8 cellular contexts compared by ENCODE assay signal in the genomic region with DNA sequence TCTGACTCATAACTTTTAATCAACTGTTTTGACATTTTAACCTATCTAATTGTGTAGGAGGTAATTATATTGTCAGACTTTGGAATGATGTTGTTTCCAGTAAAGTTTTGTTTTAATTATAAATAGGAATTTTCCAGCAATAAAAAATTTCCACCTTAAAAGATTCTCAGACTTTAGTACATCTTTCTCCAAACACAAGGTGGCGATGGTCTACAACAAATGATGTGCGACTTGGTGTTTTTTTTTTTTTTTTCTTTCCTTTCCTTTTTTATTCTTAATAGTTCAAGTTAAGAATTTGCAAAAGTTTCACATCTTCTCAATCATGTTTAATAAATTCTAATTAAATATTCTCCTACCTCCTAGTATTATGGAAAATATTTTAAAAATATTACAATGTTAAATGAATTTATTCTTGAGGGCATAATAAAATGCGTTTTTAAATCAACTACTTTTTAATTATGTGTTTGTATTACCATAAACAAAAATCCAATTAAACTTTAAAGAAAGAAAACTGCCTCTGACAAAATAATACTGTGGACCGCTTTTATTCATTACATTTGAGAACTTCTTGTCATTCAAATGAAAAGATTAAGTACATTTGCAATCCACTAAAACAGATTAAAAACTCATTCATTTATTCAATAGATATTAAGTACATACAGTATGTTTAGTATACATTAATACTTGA. TPM values are rescaled to one million over a fixed set of nuclear protein-coding genes. Genes with fewer than 3 reads are reported as not detected.
DNase-seq lines count a peak whose midpoint lies in the region; ATAC-seq, FAIRE-seq and TF ChIP-seq lines count a peak whose summit lies in the region.

No MANE protein-coding gene starts in this region.

- intact Hi-C loops in Right ventricle myocardium inferior (cut with DNase I), result loop anchor here (1.0 to 5.0 kb wide), 5 partner anchors 718 to 1673 kb away; no protein-coding TSS in a partner anchor

- no peak overlapping the region for H3K4me2 ChIP-seq in neural progenitor cell

- peaks cover 13% of the 10 kb centered on the region for H3K4me1 Mint-ChIP-seq in neural progenitor cell

- peaks cover 23% of the 10 kb centered on the region for H3F3A ChIP-seq in neural progenitor cell (ENCODE audit: low read depth)

- H3K9ac ChIP-seq in neural progenitor cell, result no peak overlapping the region

- peaks cover 9% of the 10 kb centered on the region for H3K27me3 Mint-ChIP-seq in neural progenitor cell (ENCODE audit: insufficient read depth, low read depth)

- H3K36me3 ChIP-seq in right atrium auricular region, result no peaks in the 10 kb centered on the region
- H3K36me3 ChIP-seq in neural progenitor cell, result no peaks in the 10 kb centered on the region

- no peak overlapping the region for H3K4me3 ChIP-seq in right atrium auricular region
- no peak overlapping the region for H3K4me3 ChIP-seq in neural progenitor cell

- H3K36me3 Mint-ChIP-seq in neural progenitor cell, result no peaks in the 10 kb centered on the region

- H3K4me1 ChIP-seq in right atrium auricular region, result peaks cover 0 to 10% of the 10 kb centered on the region in 2 donors
- H3K4me1 ChIP-seq in neural progenitor cell, result peaks cover 14% of the 10 kb centered on the region

- no peak overlapping the region for H3K27ac ChIP-seq in right atrium auricular region
- no peak overlapping the region for H3K27ac ChIP-seq in neural progenitor cell

- H3K9me3 ChIP-seq in right atrium auricular region, result no peaks in the 10 kb centered on the region
- H3K9me3 ChIP-seq in neural progenitor cell (ENCODE audit: low read depth), result no peaks in the 10 kb centered on the region

- no peak overlapping the region for H3K4me3 Mint-ChIP-seq in neural progenitor cell

- H3K9me3 Mint-ChIP-seq in neural progenitor cell, result peaks cover under 1% of the 10 kb centered on the region

- H3K27me3 ChIP-seq in right atrium auricular region (no peaks in the 10 kb centered on the region), neural progenitor cell (peaks cover 20% of the 10 kb centered on the region)

- H3K27ac Mint-ChIP-seq in neural progenitor cell, result no peak overlapping the region

- FAIRE-seq in colon (lab: Jason Lieb, UNC), result peak; percentile 97

- TF ChIP-seq CTCF in right atrium auricular region (IDR thresholded peaks at IDR 0.05) (peak; percentile 56 to 59), neural progenitor cell (IDR thresholded peaks at IDR 0.05) (peak; percentile 72)

- no peak for DNase-seq in right atrium auricular region (ENCODE audit: low spot score)
- no peak for DNase-seq in Right ventricle myocardium inferior (ENCODE audit: missing footprints)
- DNase-seq in NCI-H524 treated with DMSO at 0.1 percent for 48 hours (lab: John Stamatoyannopoulos, UW), result peak; percentile 9
- peak; percentile 74 for DNase-seq in neural progenitor cell (ENCODE audit: low spot score)

- ATAC-seq in Right ventricle myocardium inferior (no peak), GM21360 (IDR thresholded peaks at IDR 0.05; ENCODE audit: unreplicated experiment) (no peak), GM18909 (IDR thresholded peaks at IDR 0.05; ENCODE audit: poor library complexity, unreplicated experiment) (no peak), HG03095 (IDR thresholded peaks at IDR 0.05; ENCODE audit: unreplicated experiment) (no peak)

- H2AFZ ChIP-seq in neural progenitor cell (replicated peaks), result no peak overlapping the region

- H3K79me2 ChIP-seq in neural progenitor cell (ENCODE audit: low read depth), result no peaks in the 10 kb centered on the region

- H4K20me1 ChIP-seq in neural progenitor cell (ENCODE audit: low read depth), result no peaks in the 10 kb centered on the region

RNA-seq across cellular contexts. Expression of a gene that starts 4.4 kb away (rescaled TPM):
- total RNA-seq in right atrium auricular region (10 to 100 TPM; 65.9 to 89.7 TPM), Right ventricle myocardium inferior (59.3 TPM), neural progenitor cell (ENCODE audit: low replicate concordance) (6.7 and 7.5 TPM in 2 replicates)

Comparison
In these comparisons a context has a peak if more than half of its experiments do, and no peak if none do; other contexts are left out.
1. DNase-seq: peak in NCI-H524 treated with DMSO at 0.1 percent for 48 hours (single experiment) and neural progenitor cell (single experiment); none in right atrium auricular region (single experiment) and Right ventricle myocardium inferior (single experiment).